32 cellular contexts compared by ENCODE assay signal in the genomic region with DNA sequence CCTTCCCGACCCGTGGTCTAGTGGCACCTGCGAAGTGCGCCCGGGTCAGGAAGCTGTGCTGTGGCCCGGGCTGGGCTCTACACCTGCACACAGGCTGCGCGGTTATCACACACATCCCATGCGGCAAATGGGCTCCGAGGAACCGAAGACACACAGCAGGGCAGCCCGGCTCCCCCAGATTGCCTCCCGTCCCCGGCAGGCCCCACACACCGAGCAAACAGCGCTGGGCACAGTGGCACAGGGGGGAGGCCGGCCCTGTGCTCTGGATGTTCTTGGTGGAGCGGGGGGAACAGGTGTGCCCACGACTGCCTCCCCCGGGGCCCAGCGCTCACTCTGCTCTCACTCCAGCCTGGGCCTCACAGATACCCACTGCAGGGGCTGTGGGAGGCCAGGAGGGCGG. TPM values are rescaled to one million over a fixed set of nuclear protein-coding genes. Genes with fewer than 3 reads are reported as not detected.
"Had no signal": no experiment of that assay in that cellular context is flagged by ENCODE, and none has a peak within 500 bp of the region (broad histone marks: within the 10 kb centered on the region; RNA-seq: fewer than 3 reads in every experiment).

No MANE protein-coding gene starts in this region.

- H3K4me3 Mint-ChIP-seq: activated CD4-positive, alpha-beta T cell treated with anti-CD3 and anti-CD28 coated beads for 36 hours; activated CD4-positive, alpha-beta T cell treated with anti-CD3 and anti-CD28 coated beads, Interleukin-2, amount 10 ng/mL, durations not matched to agents 7 days and 5 days; activated CD8-positive, alpha-beta T cell treated with anti-CD3 and anti-CD28 coated beads, Interleukin-2, amount 10 ng/mL, durations not matched to agents 7 days and 5 days; activated T-cell treated with anti-CD3 and anti-CD28 coated beads, Interleukin-2, amount 50 U/mL, for 24 hours had no signal

- ATAC-seq: activated CD4-positive, alpha-beta T cell treated with anti-CD3 and anti-CD28 coated beads for 36 hours; activated CD4-positive, CD25-positive, alpha-beta regulatory T cell treated with anti-CD3 and anti-CD28 coated beads, Interleukin-2, amount 50 U/mL, for 24 hours; activated CD8-positive, alpha-beta T cell treated with anti-CD3 and anti-CD28 coated beads, Interleukin-2, amount 10 ng/mL, durations not matched to agents 7 days and 5 days; activated naive CD4-positive, alpha-beta T cell treated with anti-CD3 and anti-CD28 coated beads, Interleukin-2, amount 50 U/mL, for 72 hours; body of pancreas; Panc1 had no signal

- H3K9me3 Mint-ChIP-seq: activated CD4-positive, alpha-beta T cell treated with anti-CD3 and anti-CD28 coated beads, Interleukin-2, amount 10 ng/mL, durations not matched to agents 7 days and 5 days; activated naive CD4-positive, alpha-beta T cell treated with anti-CD3 and anti-CD28 coated beads, Interleukin-2, amount 50 U/mL, for 72 hours; activated T-cell treated with anti-CD3 and anti-CD28 coated beads, Interleukin-2, amount 50 U/mL, for 24 hours; activated T-helper 2 cell treated with anti-CD3 and anti-CD28 coated beads, Interferon-gamma antibody, Interleukin-2, Interleukin-4, amounts not matched to agents 10 μg/mL and 5 μg/mL and 100 μg/mL, durations not matched to agents 14 hours and 24 hours and 36 hours had no signal

- H3K4me1 Mint-ChIP-seq: activated CD4-positive, alpha-beta T cell treated with anti-CD3 and anti-CD28 coated beads for 36 hours; activated CD4-positive, alpha-beta T cell treated with anti-CD3 and anti-CD28 coated beads, Interleukin-2, amount 10 ng/mL, durations not matched to agents 7 days and 5 days had no signal

- H3K4me1 ChIP-seq: adrenal gland, body of pancreas, breast epithelium, SJCRH30 had no signal

- DNase-seq: activated CD4-positive, alpha-beta T cell treated with anti-CD3 and anti-CD28 coated beads for 36 hours; activated CD4-positive, alpha-beta T cell treated with anti-CD3 and anti-CD28 coated beads, Interleukin-2, amount 10 ng/mL, durations not matched to agents 7 days and 5 days; activated CD4-positive, alpha-beta T cell treated with anti-CD3 and anti-CD28 coated beads, Interleukin-2, amount 50 U/mL, for 48 hours; activated CD8-positive, alpha-beta T cell treated with anti-CD3 and anti-CD28 coated beads, Interleukin-2, amount 10 ng/mL, durations not matched to agents 7 days and 5 days; activated gamma-delta T cell; activated naive CD4-positive, alpha-beta T cell treated with Interleukin-2 at 50 U/mL for 16 hours; activated T-cell treated with anti-CD3 and anti-CD28 coated beads, Interleukin-2, amount 50 U/mL, for 24 hours; adrenal gland; body of pancreas; Kasumi-1; MG63; NCI-H1092; NCI-H1436 treated with DMSO at 0.1 percent for 48 hours; NCI-H1694 treated with DMSO at 0.1 percent for 48 hours; NCI-H2029; NCI-H345; NCI-H524 treated with DMSO at 0.1 percent for 48 hours; SHP77; SJCRH30; T1000 had no signal

- H3K27ac ChIP-seq: adrenal gland, body of pancreas, breast epithelium, SJCRH30, SK-N-MC had no signal

- H3K4me3 ChIP-seq: adrenal gland, body of pancreas, breast epithelium, MG63, SJCRH30, SK-N-MC had no signal

- H3K36me3 ChIP-seq: adrenal gland, breast epithelium, MG63, SJCRH30 had no signal

- H3K9me3 ChIP-seq: adrenal gland, body of pancreas, breast epithelium, MG63, SJCRH30 had no signal

- H3K36me3 Mint-ChIP-seq: activated naive CD4-positive, alpha-beta T cell treated with anti-CD3 and anti-CD28 coated beads, Interleukin-2, amount 50 U/mL, for 72 hours had no signal

- H3K27me3 Mint-ChIP-seq: activated CD4-positive, alpha-beta T cell treated with anti-CD3 and anti-CD28 coated beads for 36 hours; activated CD4-positive, alpha-beta T cell treated with anti-CD3 and anti-CD28 coated beads, Interleukin-2, amount 10 ng/mL, durations not matched to agents 7 days and 5 days; activated T-cell treated with anti-CD3 and anti-CD28 coated beads, Interleukin-2, amount 50 U/mL, for 24 hours had no signal

- H3K27me3 ChIP-seq: adrenal gland, body of pancreas, breast epithelium, MG63, SJCRH30 had no signal

- H3K27ac Mint-ChIP-seq: activated CD4-positive, alpha-beta T cell treated with anti-CD3 and anti-CD28 coated beads for 36 hours; activated CD4-positive, alpha-beta T cell treated with anti-CD3 and anti-CD28 coated beads, Interleukin-2, amount 10 ng/mL, durations not matched to agents 7 days and 5 days; activated CD8-positive, alpha-beta T cell treated with anti-CD3 and anti-CD28 coated beads, Interleukin-2, amount 10 ng/mL, durations not matched to agents 7 days and 5 days; activated naive CD4-positive, alpha-beta T cell treated with anti-CD3 and anti-CD28 coated beads, Interleukin-2, amount 50 U/mL, for 72 hours; activated T-cell treated with anti-CD3 and anti-CD28 coated beads, Interleukin-2, amount 50 U/mL, for 24 hours; activated T-helper 2 cell treated with anti-CD3 and anti-CD28 coated beads, Interferon-gamma antibody, Interleukin-2, Interleukin-4, amounts not matched to agents 10 μg/mL and 5 μg/mL and 100 μg/mL, durations not matched to agents 14 hours and 24 hours and 36 hours had no signal

RNA-seq across cellular contexts. Expression of a gene that starts 28.9 kb away (rescaled TPM):
- total RNA-seq: activated CD4-positive, alpha-beta T cell treated with anti-CD3 and anti-CD28 coated beads for 36 hours; activated CD4-positive, alpha-beta T cell treated with anti-CD3 and anti-CD28 coated beads, Interleukin-2, amount 10 ng/mL, durations not matched to agents 7 days and 5 days; activated CD8-positive, alpha-beta T cell treated with anti-CD3 and anti-CD28 coated beads, Interleukin-2, amount 10 ng/mL, durations not matched to agents 7 days and 5 days; activated naive CD4-positive, alpha-beta T cell treated with anti-CD3 and anti-CD28 coated beads, Interleukin-2, amount 50 U/mL, for 72 hours; activated T-helper 2 cell treated with anti-CD3 and anti-CD28 coated beads, Interferon-gamma antibody, Interleukin-2, Interleukin-4, amounts not matched to agents 10 μg/mL and 5 μg/mL and 100 μg/mL, durations not matched to agents 14 hours and 24 hours and 36 hours; astrocyte; body of pancreas; breast epithelium; cardiac septum; NCI-H460; RPMI7951; SJCRH30; T-helper 1 cell treated with Interleukin-12 subunit alpha and Interleukin-12 subunit beta and Interleukin-4 antibody, amounts not matched to agents 30 ng/mL and 1 ng/mL, for 36 hours; T-helper 2 cell treated with Interferon-gamma antibody and Interleukin-4, amounts not matched to agents 100 ng/mL and 5 ng/mL, for 36 hours had no signal
